Comparison of ENCODE assay signal across 12 cellular contexts in the genomic region with DNA sequence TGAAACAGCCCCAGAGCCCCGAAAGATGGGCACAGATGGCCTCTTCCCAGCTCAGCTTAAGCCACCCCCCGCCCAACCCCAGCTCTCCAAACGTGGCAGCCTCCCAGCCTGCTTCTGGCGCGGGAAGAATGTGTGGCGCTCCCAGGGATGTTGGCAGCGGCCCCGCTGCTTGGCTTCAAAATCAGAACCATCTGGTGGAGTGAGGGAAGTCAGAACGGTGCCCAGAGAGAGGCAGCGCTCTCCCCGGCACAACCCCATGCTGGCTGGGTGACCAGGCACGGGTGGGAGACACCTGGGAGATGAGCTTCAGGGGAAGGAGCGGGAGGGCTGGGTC.
DNase-seq lines count a peak whose midpoint lies in the region; ATAC-seq and TF ChIP-seq lines count a peak whose summit lies in the region.
"Had no signal": no experiment of that assay in that cellular context is flagged by ENCODE, and none has a peak within 500 bp of the region (broad histone marks: within the 10 kb centered on the region; RNA-seq: fewer than 3 reads in every experiment).

No MANE protein-coding gene starts in this region.

- TF ChIP-seq EP300 in sigmoid colon (IDR thresholded peaks at IDR 0.05) = no peak

- H3K27me3 Mint-ChIP-seq in glutamatergic neuron (ENCODE audit: unreplicated experiment) = peaks cover 9% of the 10 kb centered on the region

- intact Hi-C loops in left ventricle myocardium inferior (cut with micrococcal nuclease) (no loop called here), sigmoid colon (cut with DNase I) (loop anchor here (1.0 kb wide), 1 partner anchor 95 kb away; the partner anchor contains the start of gene COL27A1)

- TF ChIP-seq CTCF in left ventricle myocardium inferior (IDR thresholded peaks at IDR 0.05; ENCODE audit: borderline replicate concordance) = no peak
- no peak for TF ChIP-seq CTCF in sigmoid colon (IDR thresholded peaks at IDR 0.05)
- TF ChIP-seq CTCF in glutamatergic neuron (IDR thresholded peaks at IDR 0.05; ENCODE audit: partially characterized antibody, unreplicated experiment) = no peak

- peak overlapping the region; percentile 69 for H3K9ac ChIP-seq in adipocyte (ENCODE audit: low read length)
- H3K9ac ChIP-seq: KMS-11 had no signal

- no peak overlapping the region for H3K27ac Mint-ChIP-seq in glutamatergic neuron (ENCODE audit: unreplicated experiment)
- H3K27ac Mint-ChIP-seq: activated naive CD8-positive, alpha-beta T cell treated with anti-CD3 and anti-CD28 coated beads, Interleukin-2, amount 10 ng/mL, durations not matched to agents 7 days and 5 days; memory B cell; T-helper 2 cell treated with Interferon-gamma antibody and Interleukin-4, amounts not matched to agents 5 μg/mL and 100 μg/mL, for 36 hours had no signal

- peaks cover 18% of the 10 kb centered on the region for H3K4me1 Mint-ChIP-seq in glutamatergic neuron (ENCODE audit: low read depth, unreplicated experiment)
- H3K4me1 Mint-ChIP-seq: activated naive CD8-positive, alpha-beta T cell treated with anti-CD3 and anti-CD28 coated beads, Interleukin-2, amount 10 ng/mL, durations not matched to agents 7 days and 5 days; memory B cell had no signal

- ATAC-seq in GM21619 (IDR thresholded peaks at IDR 0.05; ENCODE audit: unreplicated experiment) = no peak

- peak; percentile 96 for DNase-seq in EH (ENCODE audit: low read depth)
- DNase-seq in adipocyte (ENCODE audit: low read depth) = peak; percentile 99
- peak; percentile 86 for DNase-seq in left ventricle myocardium inferior
- DNase-seq in sigmoid colon = peak; percentile 93
- DNase-seq in NCI-H128 (lab: John Stamatoyannopoulos, UW; ENCODE audit: unreplicated experiment) = no peak
- DNase-seq in HuH-7.5 (ENCODE audit: low spot score) = no peak
- no peak for DNase-seq in glutamatergic neuron
- DNase-seq: activated naive CD8-positive, alpha-beta T cell treated with anti-CD3 and anti-CD28 coated beads, Interleukin-2, amount 10 ng/mL, durations not matched to agents 7 days and 5 days had no signal

- H3K9me3 ChIP-seq in adipocyte (ENCODE audit: control insufficient read depth, low read length) = no peaks in the 10 kb centered on the region
- no peaks in the 10 kb centered on the region for H3K9me3 ChIP-seq in left ventricle myocardium inferior (replicated peaks)
- H3K9me3 ChIP-seq in sigmoid colon = no peaks in the 10 kb centered on the region

- H3K27ac ChIP-seq in left ventricle myocardium inferior (replicated peaks) (peak overlapping the region; percentile 88), sigmoid colon (peak overlapping the region; percentile 65 to 79 (median 74))
- H3K27ac ChIP-seq: KMS-11 had no signal

- H3K9me3 Mint-ChIP-seq in glutamatergic neuron (ENCODE audit: unreplicated experiment) = peaks cover 2% of the 10 kb centered on the region
- H3K9me3 Mint-ChIP-seq: activated naive CD8-positive, alpha-beta T cell treated with anti-CD3 and anti-CD28 coated beads, Interleukin-2, amount 10 ng/mL, durations not matched to agents 7 days and 5 days; memory B cell; T-helper 2 cell treated with Interferon-gamma antibody and Interleukin-4, amounts not matched to agents 5 μg/mL and 100 μg/mL, for 36 hours had no signal

- H3K36me3 ChIP-seq in adipocyte (ENCODE audit: control insufficient read depth, insufficient read depth, low read length, severe bottlenecking) = peaks cover 27% of the 10 kb centered on the region
- H3K36me3 ChIP-seq in left ventricle myocardium inferior = no peaks in the 10 kb centered on the region
- H3K36me3 ChIP-seq in sigmoid colon = no peaks in the 10 kb centered on the region

- WGBS in sigmoid colon, 2 donors = 74 to 78% methylated on average over 13 of the region's 13 CpGs

- no peaks in the 10 kb centered on the region for H3K36me3 Mint-ChIP-seq in glutamatergic neuron (ENCODE audit: unreplicated experiment)
- H3K36me3 Mint-ChIP-seq: activated naive CD8-positive, alpha-beta T cell treated with anti-CD3 and anti-CD28 coated beads, Interleukin-2, amount 10 ng/mL, durations not matched to agents 7 days and 5 days; memory B cell had no signal

- H3K4me1 ChIP-seq in adipocyte (ENCODE audit: control insufficient read depth, insufficient read depth, low read length) = peaks cover 29% of the 10 kb centered on the region
- H3K4me1 ChIP-seq in left ventricle myocardium inferior = peaks cover 40% of the 10 kb centered on the region
- peaks cover 0 to 35% (median 32%) of the 10 kb centered on the region in 4 donors for H3K4me1 ChIP-seq in sigmoid colon

- no peak for TF ChIP-seq POLR2A in sigmoid colon (IDR thresholded peaks at IDR 0.05)

- H3K27me3 ChIP-seq in adipocyte (replicated peaks; ENCODE audit: control insufficient read depth, insufficient read depth, low read length) (no peaks in the 10 kb centered on the region), left ventricle myocardium inferior (ENCODE audit: low read depth) (no peaks in the 10 kb centered on the region), sigmoid colon (no peaks in the 10 kb centered on the region)

- H3K4me3 ChIP-seq in adipocyte (ENCODE audit: low read length) (peak overlapping the region; percentile 21), left ventricle myocardium inferior (peak overlapping the region; percentile 35), sigmoid colon (peak overlapping the region in 3 of 4 donors; percentile 15 to 24 (median 18))

- no peak overlapping the region for H3K4me3 Mint-ChIP-seq in glutamatergic neuron (ENCODE audit: unreplicated experiment)
- H3K4me3 Mint-ChIP-seq: activated naive CD8-positive, alpha-beta T cell treated with anti-CD3 and anti-CD28 coated beads, Interleukin-2, amount 10 ng/mL, durations not matched to agents 7 days and 5 days; memory B cell; T-helper 2 cell treated with Interferon-gamma antibody and Interleukin-4, amounts not matched to agents 5 μg/mL and 100 μg/mL, for 36 hours had no signal

Comparison
In these comparisons a context has a peak if more than half of its experiments do, and no peak if none do; other contexts are left out.
1. DNase-seq: peak in EH (single experiment), adipocyte (single experiment), left ventricle myocardium inferior (single experiment) and sigmoid colon (single experiment); none in NCI-H128 (single experiment), HuH-7.5 (single experiment) and glutamatergic neuron (single experiment).
2. Peak in every context shown above with its lines, with median percentiles within 50 percentile points of each other: H3K4me3 ChIP-seq.